Comparison of ENCODE assay signal across 8 cellular contexts in the genomic region with DNA sequence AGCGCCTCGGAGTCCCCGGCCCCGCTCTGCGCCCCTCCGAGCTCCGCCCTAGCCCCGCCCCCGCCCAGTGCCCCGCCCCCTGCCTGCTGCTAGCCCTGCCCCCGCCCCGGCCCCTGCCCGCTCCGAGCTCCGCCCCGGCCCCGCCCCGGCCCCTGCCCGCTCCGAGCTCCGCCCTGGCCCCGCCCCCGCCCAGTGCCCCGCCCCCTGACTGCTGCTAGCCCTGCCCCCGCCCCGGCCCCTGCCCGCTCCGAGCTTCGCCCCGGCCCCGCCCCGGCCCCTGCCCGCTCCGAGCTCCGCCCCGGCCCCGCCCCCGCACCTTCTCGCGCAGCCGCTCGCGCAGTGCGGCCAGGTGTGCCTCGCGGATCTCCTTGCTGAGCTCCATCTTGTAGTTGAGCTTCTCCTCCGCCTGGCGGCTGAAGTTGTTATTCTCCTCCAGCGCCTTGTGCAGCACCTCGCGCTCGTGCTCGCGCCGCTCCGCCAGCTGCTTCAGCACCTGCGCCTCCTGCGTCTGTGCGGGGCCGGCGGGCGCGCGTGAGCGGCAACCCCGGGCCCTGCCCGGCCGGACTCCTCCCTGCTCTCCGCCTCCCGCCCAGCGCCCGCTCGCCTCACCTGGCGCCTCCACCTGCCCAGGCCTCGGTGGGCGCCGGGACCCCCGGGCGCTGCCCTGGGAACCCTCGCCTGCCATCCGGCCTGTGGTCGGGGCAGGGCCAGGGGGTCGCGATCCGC. TPM values are rescaled to one million over a fixed set of nuclear protein-coding genes. Genes with fewer than 3 reads are reported as not detected.
DNase-seq lines count a peak whose midpoint lies in the region; ATAC-seq and TF ChIP-seq lines count a peak whose summit lies in the region.

No MANE protein-coding gene starts in this region.

- no peaks in the 10 kb centered on the region for H3K79me2 ChIP-seq in osteoblast (ENCODE audit: insufficient read depth, low read length)

- ATAC-seq in GM21786 (IDR thresholded peaks at IDR 0.05; ENCODE audit: unreplicated experiment) (peak; percentile 75), thoracic aorta (ENCODE audit: insufficient number of reproducible peaks, low FRiP score, low read depth) (no peak)

- no peaks in the 10 kb centered on the region for H4K20me1 ChIP-seq in osteoblast (ENCODE audit: insufficient read depth, low read length)

- H3K27ac ChIP-seq in osteoblast (ENCODE audit: low read depth, low read length) (no peak overlapping the region), thoracic aorta (no peak overlapping the region)

- in situ Hi-C loops in SK-MEL-5 (cut with HindIII; ENCODE audit: low pct_unique_long_range_greater_than_20kb, low sequenced_read_pairs), result no loop called here

- H3K4me2 ChIP-seq in osteoblast (ENCODE audit: insufficient read depth, low read length), result peak overlapping the region; percentile 80

- TF ChIP-seq CTCF in LNCaP clone FGC (IDR thresholded peaks at IDR 0.05; ENCODE audit: control insufficient read depth, extremely low read depth, insufficient read depth), result peak; percentile 37
- peak; percentile 10 for TF ChIP-seq CTCF in osteoblast (IDR thresholded peaks at IDR 0.05; ENCODE audit: extremely low read depth, low read depth, low read length)
- TF ChIP-seq CTCF in thoracic aorta (IDR thresholded peaks at IDR 0.05), result peak; percentile 37

- peaks cover 4% of the 10 kb centered on the region for H3K27me3 ChIP-seq in osteoblast (ENCODE audit: insufficient read depth, low read length)
- H3K27me3 ChIP-seq in thoracic aorta (replicated peaks; ENCODE audit: insufficient read depth), result no peaks in the 10 kb centered on the region

- H3K9me3 ChIP-seq in osteoblast (ENCODE audit: low read depth, low read length) (no peaks in the 10 kb centered on the region), thoracic aorta (no peaks in the 10 kb centered on the region)

- DNase-seq in Daoy (ENCODE audit: low read depth) (peak; percentile 84), LNCaP clone FGC (ENCODE audit: low read depth) (peak; percentile 82), SK-MEL-5 (ENCODE audit: low read depth, low spot score) (peak; percentile 72), globus pallidus (ENCODE audit: low spot score) (peak; percentile 83), osteoblast (ENCODE audit: insufficient read length, low spot score, missing footprints) (peak; percentile 99), thoracic aorta (ENCODE audit: low spot score) (no peak)
- DNase-seq in activated naive CD4-positive, alpha-beta T cell treated with Interleukin-2 at 50 U/mL for 16 hours, result peak; percentile 97

- H3K4me3 ChIP-seq in LNCaP clone FGC (ENCODE audit: low read depth, low read length), result peak overlapping the region; percentile 56
- H3K4me3 ChIP-seq in osteoblast (ENCODE audit: insufficient read depth, low read length), result peak overlapping the region; percentile 77
- peak overlapping the region; percentile 73 for H3K4me3 ChIP-seq in thoracic aorta

- no peak overlapping the region for H2AFZ ChIP-seq in osteoblast (ENCODE audit: low read length)

- peaks cover 2% of the 10 kb centered on the region for H3K4me1 ChIP-seq in osteoblast (ENCODE audit: insufficient read depth, low read length)
- H3K4me1 ChIP-seq in thoracic aorta (ENCODE audit: control insufficient read depth in 1 of 2, low read depth in 2 of 2), result peaks cover 5 to 8% of the 10 kb centered on the region in 2 donors

- H3K36me3 ChIP-seq in osteoblast (ENCODE audit: insufficient read depth, low read length), result no peaks in the 10 kb centered on the region
- H3K36me3 ChIP-seq in thoracic aorta, result no peaks in the 10 kb centered on the region

RNA-seq across cellular contexts. Expression of a gene that starts 11.3 kb away (rescaled TPM):
- total RNA-seq in Daoy (2014; rRNA removed; shearing (Covaris generic)), result 18.5 and 23.3 TPM in 2 replicates
- 34.2 TPM in 2 replicates for total RNA-seq in SK-MEL-5 (2014; rRNA removed; shearing (Covaris generic))
- 39.0 and 43.4 TPM in 2 replicates for polyA plus RNA-seq in SK-MEL-5 (2015; cell fraction: cytosol; rRNA removed)
- polyA plus RNA-seq in SK-MEL-5 (2015; cell fraction: nucleus; rRNA removed), result 32.7 and 34.1 TPM in 2 replicates
- total RNA-seq in osteoblast (1.1 and 2.1 TPM in 2 replicates), thoracic aorta (10 to 100 TPM; 14.4 to 17.8 TPM)

RNA-seq across cellular contexts. Expression of a gene that starts 15.1 kb away (rescaled TPM):
- total RNA-seq in Daoy (2014; rRNA removed; shearing (Covaris generic)), result 6.2 and 7.6 TPM in 2 replicates
- 8.5 and 10.5 TPM in 2 replicates for total RNA-seq in SK-MEL-5 (2014; rRNA removed; shearing (Covaris generic))
- 14.8 and 22.5 TPM in 2 replicates for polyA plus RNA-seq in SK-MEL-5 (2015; cell fraction: cytosol; rRNA removed)
- polyA plus RNA-seq in SK-MEL-5 (2015; cell fraction: nucleus; rRNA removed), result 17.0 and 24.3 TPM in 2 replicates
- total RNA-seq in osteoblast (7.4 and 9.4 TPM in 2 replicates), thoracic aorta (10 to 100 TPM; 10.0 to 14.7 TPM)

RNA-seq across cellular contexts. Expression of a gene that starts 16.2 kb away (rescaled TPM):
- total RNA-seq in Daoy (2014; rRNA removed; shearing (Covaris generic)), result 11.4 and 26.0 TPM in 2 replicates
- total RNA-seq in SK-MEL-5 (2014; rRNA removed; shearing (Covaris generic)), result 8.4 and 12.5 TPM in 2 replicates
- polyA plus RNA-seq in SK-MEL-5 (2015; cell fraction: cytosol; rRNA removed), result 15.2 and 16.2 TPM in 2 replicates
- polyA plus RNA-seq in SK-MEL-5 (2015; cell fraction: nucleus; rRNA removed), result 62.5 and 121 TPM in 2 replicates
- total RNA-seq in osteoblast (10.9 and 11.8 TPM in 2 replicates), thoracic aorta (100 to 1,000 TPM in 1 of 2 donors, 10 to 100 TPM in 1; 37.8 to 114 TPM)

RNA-seq across cellular contexts. Expression of a gene that starts 54.5 kb away (rescaled TPM):
- 12.6 and 14.7 TPM in 2 replicates for total RNA-seq in Daoy (2014; rRNA removed; shearing (Covaris generic))
- total RNA-seq in SK-MEL-5 (2014; rRNA removed; shearing (Covaris generic)), result 1.5 and 1.6 TPM in 2 replicates
- polyA plus RNA-seq in SK-MEL-5 (2015; cell fraction: cytosol; rRNA removed), result 4.7 and 4.8 TPM in 2 replicates
- polyA plus RNA-seq in SK-MEL-5 (2015; cell fraction: nucleus; rRNA removed), result 21.1 and 25.0 TPM in 2 replicates
- total RNA-seq in osteoblast (2.1 and 2.9 TPM in 2 replicates), thoracic aorta (10 to 100 TPM; 32.9 to 98.9 TPM)
